8 cellular contexts compared by ENCODE assay signal in the genomic region with DNA sequence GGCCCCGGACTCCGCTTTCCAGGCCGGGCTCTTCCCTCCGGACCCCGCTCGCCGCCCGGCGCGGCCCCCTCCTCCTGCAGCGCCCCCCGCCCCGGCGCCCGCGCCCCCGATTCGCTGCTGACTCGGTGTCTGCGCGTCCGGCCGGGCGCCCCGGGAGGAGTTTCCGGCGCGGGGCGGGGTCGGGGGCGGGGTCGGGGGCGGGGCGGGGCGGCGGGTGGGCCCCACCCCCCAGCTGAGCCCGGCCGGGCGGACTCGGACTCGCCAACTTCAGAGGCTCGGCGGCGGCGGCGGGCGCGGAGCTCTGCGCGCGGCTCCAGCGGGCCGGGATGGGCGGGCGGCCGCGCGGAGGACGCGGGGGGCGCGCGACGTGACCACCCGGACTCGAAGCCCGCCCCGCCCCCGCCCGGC. TPM values are rescaled to one million over a fixed set of nuclear protein-coding genes. Genes with fewer than 3 reads are reported as not detected.
A peak's percentile ranks its signal among the peaks of the same experiment; 100 is the strongest.
DNase-seq lines count a peak whose midpoint lies in the region; ATAC-seq and TF ChIP-seq lines count a peak whose summit lies in the region.

Gene METRNL (plus strand): TSS at position 270 of the 408 bp plus-strand sequence. CDS start 207 bp downstream, outside the sequence.

- H3K9me3 ChIP-seq in PC-3 (ENCODE audit: low read length) (no peaks in the 10 kb centered on the region), stomach smooth muscle (ENCODE audit: control insufficient read depth in 2 of 2, low read length in 2 of 2) (no peaks in the 10 kb centered on the region)

- H3K4me1 ChIP-seq in PC-3 (ENCODE audit: insufficient read depth, low read length) (peaks cover 28% of the 10 kb centered on the region), stomach smooth muscle (ENCODE audit: control insufficient read depth, insufficient read depth, low read length) (peaks cover 40% of the 10 kb centered on the region)

- H3K4me3 Mint-ChIP-seq in nephron = peak within 1 kb of the TSS in 2 of 3 experiments; percentile 40 to 73

- H3K9me3 Mint-ChIP-seq in nephron = no peaks in the 10 kb centered on the region

- H3K9ac ChIP-seq in PC-3 (ENCODE audit: low read length) (no peak within 1 kb of the TSS), stomach smooth muscle (ENCODE audit: low read length in 2 of 2) (peak within 1 kb of the TSS; percentile 13 to 42)

- H3K4me3 ChIP-seq in HFF-Myc (replicated peaks; ENCODE audit: low read depth, low read length) (peak within 1 kb of the TSS; percentile 53), PC-3 (ENCODE audit: low read length) (peak within 1 kb of the TSS; percentile 73), fibroblast of villous mesenchyme (ENCODE audit: low read depth, low read length) (peak within 1 kb of the TSS; percentile 70), stomach smooth muscle (ENCODE audit: low read length in 2 of 2) (peak within 1 kb of the TSS; percentile 40 to 73)

- BruUV-seq in PC-3 (replicated peaks; lab: Mats Ljungman, UMichigan) = no TSS peak

- no peaks in the 10 kb centered on the region for H3K36me3 Mint-ChIP-seq in nephron (ENCODE audit: low read depth)

- H3K27me3 ChIP-seq in PC-3 (ENCODE audit: low read length) (0 out of 2 replicates have a peak, but pooled peaks cover 6% of the 10 kb centered on the region), stomach smooth muscle (ENCODE audit: control insufficient read depth in 1 of 2, insufficient read depth in 2 of 2, low read length in 2 of 2) (no peaks in the 10 kb centered on the region)

- CTCF ChIA-PET in PC-3 (lab: Charles Lee) = interaction anchor here (0.6 kb wide), 1 partner anchor 54 kb away, joined by 3 read pairs; no protein-coding TSS in a partner anchor

- H3K27ac Mint-ChIP-seq in nephron = no peak within 1 kb of the TSS

- H3K4me1 Mint-ChIP-seq in nephron = peaks cover 33% of the 10 kb centered on the region

- intact Hi-C loops in PC-3 (cut with micrococcal nuclease) = no loop called here

- ATAC-seq in PC-3 (peak; percentile 63), GM18909 (IDR thresholded peaks at IDR 0.05; ENCODE audit: poor library complexity, unreplicated experiment) (no peak)

- H3K36me3 ChIP-seq in PC-3 (ENCODE audit: low read depth, low read length) = no peaks in the 10 kb centered on the region
- H3K36me3 ChIP-seq in stomach smooth muscle (ENCODE audit: control insufficient read depth in 2 of 2, insufficient read depth in 2 of 2, low read length in 2 of 2) = no peaks in the 10 kb centered on the region

- H3K79me2 ChIP-seq in PC-3 (ENCODE audit: low read length) = 0 out of 2 replicates have a peak, but pooled peaks cover 12% of the 10 kb centered on the region

- POLR2A ChIA-PET in PC-3 (lab: Charles Lee; ENCODE audit: unreplicated experiment) = interaction anchor here (0.6 kb wide), 1 partner anchor 196 kb away, joined by 3 read pairs; no protein-coding TSS in a partner anchor

- no peaks in the 10 kb centered on the region for H3K9me2 ChIP-seq in PC-3 (replicated peaks; ENCODE audit: low read length)

- peak within 1 kb of the TSS; percentile 67 for H2AFZ ChIP-seq in PC-3 (ENCODE audit: low read length)

- TF ChIP-seq CTCF in HFF-Myc (IDR thresholded peaks at IDR 0.05; ENCODE audit: low read depth, low read length, missing control alignments) (no peak), PC-3 (conservative IDR thresholded peaks at IDR 0.05; ENCODE audit: low read depth, low read length) (no peak), fibroblast of villous mesenchyme (IDR thresholded peaks at IDR 0.05; ENCODE audit: insufficient read depth, low read depth, low read length) (no peak), nephron (IDR thresholded peaks at IDR 0.05; ENCODE audit: unreplicated experiment in 3 of 3) (no peak)

- H3K27ac ChIP-seq in PC-3 (ENCODE audit: low read length) = no peak within 1 kb of the TSS
- H3K27ac ChIP-seq in stomach smooth muscle (ENCODE audit: low read length) = no peak within 1 kb of the TSS

- no peaks in the 10 kb centered on the region for H3F3A ChIP-seq in PC-3 (ENCODE audit: low read length, unreplicated experiment)

- peak within 1 kb of the TSS; percentile 91 for H3K4me2 ChIP-seq in PC-3 (ENCODE audit: low read length)

- H3K27me3 Mint-ChIP-seq in nephron (ENCODE audit: low read depth) = peaks cover 40% of the 10 kb centered on the region

- H4K20me1 ChIP-seq in PC-3 (ENCODE audit: low read length) = no peaks in the 10 kb centered on the region

- peak; percentile 74 for DNase-seq in EH (ENCODE audit: low read depth)
- DNase-seq in HFF-Myc (ENCODE audit: extremely low read depth, low read depth) = no peak
- peak; percentile 59 for DNase-seq in PC-3
- DNase-seq in activated effector memory CD4-positive, alpha-beta T cell treated with Interleukin-2 at 50 U/mL for 16 hours = peak; percentile 49
- DNase-seq in fibroblast of villous mesenchyme (ENCODE audit: low read depth) = peak; percentile 71

RNA-seq across cellular contexts. Expression of gene METRNL, which starts in this region (rescaled TPM):
- total RNA-seq in PC-3 (2014; rRNA removed) (30.6 and 38.5 TPM in 2 replicates), fibroblast of villous mesenchyme (47.1 and 59.9 TPM in 2 replicates)
